ENCODE assay signal across 12 cellular contexts in the genomic region with DNA sequence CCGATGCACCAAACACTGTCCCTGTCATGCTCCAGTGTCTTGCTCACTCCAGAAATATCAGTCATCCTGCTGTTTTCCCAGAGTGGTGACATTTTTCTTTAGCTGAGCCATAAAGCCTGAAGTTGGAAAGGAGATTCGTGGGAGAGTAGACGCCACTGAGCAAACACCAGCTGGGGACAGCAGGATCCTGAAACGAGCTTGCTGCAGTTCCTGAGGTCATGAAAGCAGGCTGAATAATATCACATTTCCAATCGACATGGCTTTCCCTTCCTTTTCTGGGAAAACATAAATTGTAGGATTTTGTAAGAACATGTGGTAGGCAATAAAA.
A peak's percentile ranks its signal among the peaks of the same experiment; 100 is the strongest.
DNase-seq lines count a peak whose midpoint lies in the region; ATAC-seq, FAIRE-seq and TF ChIP-seq lines count a peak whose summit lies in the region.
"Had no signal": no experiment of that assay in that cellular context is flagged by ENCODE, and none has a peak within 500 bp of the region (broad histone marks: within the 10 kb centered on the region; RNA-seq: fewer than 3 reads in every experiment).

No MANE protein-coding gene starts in this region.

- peak overlapping the region; percentile 89 for H3K27ac Mint-ChIP-seq in neural progenitor cell
- H3K27ac Mint-ChIP-seq in stimulated activated naive B cell treated with anti-CD40 and anti-IgM and Interleukin-4, amounts not matched to agents 10 μg/mL and 1 μg/mL and 100 μg/mL, for 72 hours, result no peak overlapping the region
- H3K27ac Mint-ChIP-seq: T-helper 2 cell treated with Interferon-gamma antibody and Interleukin-4, amounts not matched to agents 5 μg/mL and 100 μg/mL, for 36 hours had no signal

- no peaks in the 10 kb centered on the region for H3K27me3 ChIP-seq in neural progenitor cell
- H3K27me3 ChIP-seq: foreskin keratinocyte had no signal

- peaks cover 8% of the 10 kb centered on the region for H3K9me3 Mint-ChIP-seq in neural progenitor cell
- no peaks in the 10 kb centered on the region for H3K9me3 Mint-ChIP-seq in stimulated activated naive B cell treated with anti-CD40 and anti-IgM and Interleukin-4, amounts not matched to agents 10 μg/mL and 1 μg/mL and 100 μg/mL, for 72 hours
- H3K9me3 Mint-ChIP-seq: T-helper 2 cell treated with Interferon-gamma antibody and Interleukin-4, amounts not matched to agents 5 μg/mL and 100 μg/mL, for 36 hours had no signal

- no peaks in the 10 kb centered on the region for H3K36me3 ChIP-seq in neural progenitor cell

- no peak for TF ChIP-seq CTCF in neural progenitor cell (IDR thresholded peaks at IDR 0.05)
- no peak for TF ChIP-seq CTCF in D721Med (IDR thresholded peaks at IDR 0.05; ENCODE audit: insufficient read depth, missing control alignments)

- H3K27ac ChIP-seq in neural progenitor cell, result no peak overlapping the region
- H3K27ac ChIP-seq: foreskin keratinocyte had no signal

- no peaks in the 10 kb centered on the region for H3K36me3 Mint-ChIP-seq in neural progenitor cell
- H3K36me3 Mint-ChIP-seq in stimulated activated naive B cell treated with anti-CD40 and anti-IgM and Interleukin-4, amounts not matched to agents 10 μg/mL and 1 μg/mL and 100 μg/mL, for 72 hours, result no peaks in the 10 kb centered on the region

- H3K9me3 ChIP-seq in neural progenitor cell (ENCODE audit: low read depth), result no peaks in the 10 kb centered on the region

- no peak overlapping the region for H3K4me3 ChIP-seq in neural progenitor cell

- H4K20me1 ChIP-seq in neural progenitor cell (ENCODE audit: low read depth), result no peaks in the 10 kb centered on the region

- ATAC-seq in stimulated activated naive B cell treated with anti-CD40 and anti-IgM and Interleukin-4, amounts not matched to agents 10 μg/mL and 1 μg/mL and 100 μg/mL, for 72 hours (replicated peaks), result no peak
- no peak for ATAC-seq in HG03159 (IDR thresholded peaks at IDR 0.05; ENCODE audit: unreplicated experiment)
- ATAC-seq: foreskin keratinocyte had no signal

- H3K4me1 ChIP-seq in neural progenitor cell, result peaks cover 9% of the 10 kb centered on the region
- H3K4me1 ChIP-seq: foreskin keratinocyte had no signal

- H2AFZ ChIP-seq in neural progenitor cell (replicated peaks), result peak overlapping the region; percentile 75

- H3K4me2 ChIP-seq in neural progenitor cell, result no peak overlapping the region

- H3K9ac ChIP-seq in neural progenitor cell, result no peak overlapping the region

- DNase-seq in DMS 273 (lab: John Stamatoyannopoulos, UW; ENCODE audit: unreplicated experiment) (peak; percentile 26), NCI-H1694 treated with DMSO at 0.1 percent for 48 hours (lab: John Stamatoyannopoulos, UW) (peak; percentile 69), fibroblast of peridontal ligament (ENCODE audit: extremely low read depth) (peak; percentile 57), neural progenitor cell (ENCODE audit: low spot score) (no peak), D721Med (ENCODE audit: insufficient read length, low spot score) (no peak)
- DNase-seq in stimulated activated naive B cell treated with anti-CD40 and anti-IgM and Interleukin-4, amounts not matched to agents 10 μg/mL and 1 μg/mL and 100 μg/mL, for 72 hours, result no peak
- no peak for DNase-seq in stimulated activated CD4-positive, alpha-beta T cell treated with anti-CD3 and anti-CD28 coated beads, Interleukin-4, amount 100 ng/mL, for 1 hour
- DNase-seq: activated T-cell treated with anti-CD3 and anti-CD28 coated beads for 4 hours, foreskin keratinocyte, Kasumi-1 had no signal

- H3K4me3 Mint-ChIP-seq in neural progenitor cell, result peak overlapping the region; percentile 52
- no peak overlapping the region for H3K4me3 Mint-ChIP-seq in stimulated activated naive B cell treated with anti-CD40 and anti-IgM and Interleukin-4, amounts not matched to agents 10 μg/mL and 1 μg/mL and 100 μg/mL, for 72 hours
- H3K4me3 Mint-ChIP-seq: T-helper 2 cell treated with Interferon-gamma antibody and Interleukin-4, amounts not matched to agents 5 μg/mL and 100 μg/mL, for 36 hours had no signal

- H3K79me2 ChIP-seq in neural progenitor cell (ENCODE audit: low read depth), result no peaks in the 10 kb centered on the region

- no peaks in the 10 kb centered on the region for H3F3A ChIP-seq in neural progenitor cell (ENCODE audit: low read depth)

- H3K4me1 Mint-ChIP-seq in neural progenitor cell, result peaks cover 12% of the 10 kb centered on the region
- H3K4me1 Mint-ChIP-seq in stimulated activated naive B cell treated with anti-CD40 and anti-IgM and Interleukin-4, amounts not matched to agents 10 μg/mL and 1 μg/mL and 100 μg/mL, for 72 hours, result no peaks in the 10 kb centered on the region

- H3K27me3 Mint-ChIP-seq in neural progenitor cell (ENCODE audit: insufficient read depth, low read depth), result peaks cover 8% of the 10 kb centered on the region
- H3K27me3 Mint-ChIP-seq in stimulated activated naive B cell treated with anti-CD40 and anti-IgM and Interleukin-4, amounts not matched to agents 10 μg/mL and 1 μg/mL and 100 μg/mL, for 72 hours, result peaks cover 20% of the 10 kb centered on the region in 2 donors

- FAIRE-seq in D721Med (lab: Jason Lieb, UNC), result no peak

Comparison
In these comparisons a context has a peak if more than half of its experiments do, and no peak if none do; other contexts are left out.
1. DNase-seq: peak in DMS 273 (single experiment), NCI-H1694 treated with DMSO at 0.1 percent for 48 hours (single experiment) and fibroblast of peridontal ligament (single experiment); none in neural progenitor cell (single experiment), stimulated activated naive B cell treated with anti-CD40 and anti-IgM and Interleukin-4, amounts not matched to agents 10 μg/mL and 1 μg/mL and 100 μg/mL, for 72 hours (single experiment), D721Med (single experiment) and stimulated activated CD4-positive, alpha-beta T cell treated with anti-CD3 and anti-CD28 coated beads, Interleukin-4, amount 100 ng/mL, for 1 hour (single experiment).